In the genomic region with DNA sequence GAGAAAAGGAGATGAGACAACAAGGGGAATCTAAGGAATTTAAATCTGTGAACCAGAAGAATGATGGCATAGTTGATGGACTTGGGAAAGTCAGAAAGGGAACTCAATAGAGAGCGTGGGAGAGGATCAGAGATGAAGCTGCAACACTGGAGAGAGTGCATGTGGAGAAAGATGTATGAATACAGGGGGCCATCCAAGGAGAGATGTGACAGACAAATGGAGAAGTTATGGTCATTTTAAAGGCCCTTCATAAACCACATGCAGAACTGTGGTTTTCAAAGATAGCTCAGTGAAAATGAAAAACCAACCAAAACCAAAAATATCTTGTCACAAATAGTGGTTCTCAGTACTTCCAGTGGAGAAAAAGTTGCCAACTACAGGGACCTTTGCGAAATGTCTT, we compare ENCODE assay signal across 12 cellular contexts.
A peak's percentile ranks its signal among the peaks of the same experiment; 100 is the strongest.
DNase-seq lines count a peak whose midpoint lies in the region; ATAC-seq lines count a peak whose summit lies in the region.
"Had no signal": no experiment of that assay in that cellular context is flagged by ENCODE, and none has a peak within 500 bp of the region (broad histone marks: within the 10 kb centered on the region; RNA-seq: fewer than 3 reads in every experiment).

No MANE protein-coding gene starts in this region.

- ATAC-seq in HG02870 (IDR thresholded peaks at IDR 0.05; ENCODE audit: unreplicated experiment) = peak; percentile 94
- no peak for ATAC-seq in activated CD4-positive, CD25-positive, alpha-beta regulatory T cell treated with anti-CD3 and anti-CD28 coated beads, Interleukin-2, amount 50 U/mL, for 24 hours
- ATAC-seq: T-cell had no signal

- peak; percentile 0 for DNase-seq in GDM1 (lab: John Stamatoyannopoulos, UW)
- peak; percentile 38 for DNase-seq in GM19240 (ENCODE audit: insufficient read length, low spot score)
- peak; percentile 25 to 31 for DNase-seq in Kasumi-1 (lab: John Stamatoyannopoulos, UW)
- DNase-seq in DMS53 treated with DMSO at 0.1 percent for 48 hours (lab: John Stamatoyannopoulos, UW; ENCODE audit: unreplicated experiment) = no peak
- DNase-seq in cerebellum (ENCODE audit: low spot score) = no peak
- DNase-seq in activated CD4-positive, alpha-beta memory T cell treated with anti-CD3 and anti-CD28 coated beads, Interleukin-2, amount 10 ng/mL, durations not matched to agents 7 days and 5 days = no peak
- DNase-seq: NCI-H1436 treated with DMSO at 0.1 percent for 48 hours, posterior cingulate gyrus, T-cell had no signal

- POLR2A ChIA-PET in activated CD4-positive, alpha-beta memory T cell treated with anti-CD3 and anti-CD28 coated beads, Interleukin-2, amount 10 ng/mL, durations not matched to agents 7 days and 5 days (lab: Charles Lee) = no interaction called here

- H3K27me3 Mint-ChIP-seq in activated CD4-positive, alpha-beta memory T cell treated with anti-CD3 and anti-CD28 coated beads, Interleukin-2, amount 10 ng/mL, durations not matched to agents 7 days and 5 days = no peaks in the 10 kb centered on the region
- H3K27me3 Mint-ChIP-seq: B cell, T-cell had no signal

- H3K4me1 Mint-ChIP-seq in activated CD4-positive, alpha-beta memory T cell treated with anti-CD3 and anti-CD28 coated beads, Interleukin-2, amount 10 ng/mL, durations not matched to agents 7 days and 5 days = peaks cover 9% of the 10 kb centered on the region

- no peak overlapping the region for H3K4me3 Mint-ChIP-seq in activated CD4-positive, alpha-beta memory T cell treated with anti-CD3 and anti-CD28 coated beads, Interleukin-2, amount 10 ng/mL, durations not matched to agents 7 days and 5 days
- H3K4me3 Mint-ChIP-seq: B cell, T-cell had no signal

- peaks cover 51% of the 10 kb centered on the region for H3K36me3 Mint-ChIP-seq in activated CD4-positive, alpha-beta memory T cell treated with anti-CD3 and anti-CD28 coated beads, Interleukin-2, amount 10 ng/mL, durations not matched to agents 7 days and 5 days (ENCODE audit: low read depth)

- CTCF ChIA-PET in activated CD4-positive, alpha-beta memory T cell treated with anti-CD3 and anti-CD28 coated beads, Interleukin-2, amount 10 ng/mL, durations not matched to agents 7 days and 5 days (lab: Charles Lee) = no interaction called here

- no peak overlapping the region for H3K27ac Mint-ChIP-seq in activated CD4-positive, alpha-beta memory T cell treated with anti-CD3 and anti-CD28 coated beads, Interleukin-2, amount 10 ng/mL, durations not matched to agents 7 days and 5 days
- H3K27ac Mint-ChIP-seq: B cell, T-cell had no signal

- peaks cover 5% of the 10 kb centered on the region for H3K9me3 Mint-ChIP-seq in activated CD4-positive, alpha-beta memory T cell treated with anti-CD3 and anti-CD28 coated beads, Interleukin-2, amount 10 ng/mL, durations not matched to agents 7 days and 5 days
- H3K9me3 Mint-ChIP-seq: T-cell had no signal

Comparison
In these comparisons a context has a peak if more than half of its experiments do, and no peak if none do; other contexts are left out.
1. DNase-seq: peak in GDM1 (single experiment), GM19240 (single experiment) and Kasumi-1 (2 of 2); none in DMS53 treated with DMSO at 0.1 percent for 48 hours (single experiment), cerebellum (single experiment) and activated CD4-positive, alpha-beta memory T cell treated with anti-CD3 and anti-CD28 coated beads, Interleukin-2, amount 10 ng/mL, durations not matched to agents 7 days and 5 days (single experiment).